ENCODE assay signal across 8 cellular contexts in the genomic region with DNA sequence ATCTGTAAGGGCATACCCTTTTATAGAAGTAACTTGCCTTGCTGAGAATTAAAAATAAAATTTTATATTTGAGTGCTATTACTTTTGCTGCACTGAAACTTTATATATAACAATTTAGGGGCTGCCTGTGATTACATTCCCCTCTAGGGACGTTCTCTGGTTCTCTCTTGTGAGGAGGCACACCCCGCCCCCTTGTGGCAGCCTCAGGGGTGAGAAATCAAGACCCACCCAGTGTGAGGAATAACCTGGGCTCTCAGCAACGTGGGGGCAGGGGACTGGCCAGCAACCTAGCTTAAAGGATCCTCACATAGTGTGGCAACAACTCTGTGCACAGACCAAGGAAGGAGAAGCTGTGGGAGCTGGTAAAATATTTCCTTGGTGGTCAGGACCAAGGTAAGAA. TPM values are rescaled to one million over a fixed set of nuclear protein-coding genes. Genes with fewer than 3 reads are reported as not detected.
DNase-seq lines count a peak whose midpoint lies in the region; ATAC-seq and TF ChIP-seq lines count a peak whose summit lies in the region.

No MANE protein-coding gene starts in this region.

- no peaks in the 10 kb centered on the region for H3K36me3 Mint-ChIP-seq in activated T-cell treated with anti-CD3 and anti-CD28 coated beads, Interleukin-2, amount 50 U/mL, for 72 hours (ENCODE audit: insufficient read depth in 2 of 2)

- H3K4me3 Mint-ChIP-seq in activated T-cell treated with anti-CD3 and anti-CD28 coated beads, Interleukin-2, amount 50 U/mL, for 72 hours: no peak overlapping the region

- no peak for ATAC-seq in activated T-cell treated with anti-CD3 and anti-CD28 coated beads, Interleukin-2, amount 50 U/mL, for 72 hours (replicated peaks in 1 of 2)
- ATAC-seq in GM21423 (IDR thresholded peaks at IDR 0.05; ENCODE audit: unreplicated experiment) (no peak), GM19463 (IDR thresholded peaks at IDR 0.05; ENCODE audit: unreplicated experiment) (no peak)

- no peak for TF ChIP-seq CTCF in GM20000 (IDR thresholded peaks at IDR 0.05; ENCODE audit: extremely low read depth, missing control alignments)

- H3K4me1 Mint-ChIP-seq in activated T-cell treated with anti-CD3 and anti-CD28 coated beads, Interleukin-2, amount 50 U/mL, for 72 hours (ENCODE audit: low read depth): peaks cover 21% of the 10 kb centered on the region

- no peak overlapping the region for H3K27ac Mint-ChIP-seq in activated T-cell treated with anti-CD3 and anti-CD28 coated beads, Interleukin-2, amount 50 U/mL, for 72 hours

- H3K9me3 Mint-ChIP-seq in activated T-cell treated with anti-CD3 and anti-CD28 coated beads, Interleukin-2, amount 50 U/mL, for 72 hours: no peaks in the 10 kb centered on the region

- peaks cover 76% of the 10 kb centered on the region for H3K27me3 Mint-ChIP-seq in activated T-cell treated with anti-CD3 and anti-CD28 coated beads, Interleukin-2, amount 50 U/mL, for 72 hours (ENCODE audit: low read depth)

- peak; percentile 54 for DNase-seq in ELF-1 (ENCODE audit: low read depth, low spot score)
- peak; percentile 27 for DNase-seq in NCI-H1105 (lab: John Stamatoyannopoulos, UW)
- peak; percentile 44 to 55 for DNase-seq in activated T-cell treated with anti-CD3 and anti-CD28 coated beads, Interleukin-2, amount 50 U/mL, for 72 hours
- DNase-seq in lung microvascular endothelial cell (ENCODE audit: low read depth in 2 of 2): peak; percentile 7 to 38
- no peak for DNase-seq in GM20000 (ENCODE audit: low spot score)
- no peak for DNase-seq in superior temporal gyrus (ENCODE audit: extremely low spot score)

RNA-seq across cellular contexts. Expression of a gene that starts 43.7 kb away (rescaled TPM):
- not detected for total RNA-seq in activated T-cell treated with anti-CD3 and anti-CD28 coated beads, Interleukin-2, amount 50 U/mL, for 72 hours
- total RNA-seq in lung microvascular endothelial cell: not detected in 2 replicates

RNA-seq across cellular contexts. Expression of a gene that starts 51.6 kb away (rescaled TPM):
- under 1 TPM; 0.67 to 1.00 TPM for total RNA-seq in activated T-cell treated with anti-CD3 and anti-CD28 coated beads, Interleukin-2, amount 50 U/mL, for 72 hours
- total RNA-seq in lung microvascular endothelial cell: 0.20 and 0.22 TPM in 2 replicates

RNA-seq across cellular contexts. Expression of a gene that starts 55.6 kb away (rescaled TPM):
- total RNA-seq in activated T-cell treated with anti-CD3 and anti-CD28 coated beads, Interleukin-2, amount 50 U/mL, for 72 hours: not detected
- not detected in 2 replicates for total RNA-seq in lung microvascular endothelial cell

Comparison
In these comparisons a context has a peak if more than half of its experiments do, and no peak if none do; other contexts are left out.
1. DNase-seq: peak in ELF-1 (single experiment), NCI-H1105 (single experiment), activated T-cell treated with anti-CD3 and anti-CD28 coated beads, Interleukin-2, amount 50 U/mL, for 72 hours (2 of 2) and lung microvascular endothelial cell (2 of 2); none in GM20000 (single experiment) and superior temporal gyrus (single experiment).